In genomic region chr9:126656214-126656613, GRCh38 we compare ENCODE assay signal across 14 cellular contexts. TPM values are rescaled to one million over a fixed set of nuclear protein-coding genes. Genes with fewer than 3 reads are reported as not detected.
"Had no signal": no experiment of that assay in that cellular context is flagged by ENCODE, and none has a peak within 500 bp of the region (broad histone marks: within the 10 kb centered on the region; RNA-seq: fewer than 3 reads in every experiment).

No MANE protein-coding gene starts in this region.

RNA-seq across cellular contexts. Expression of gene LMX1B, which starts 42.5 kb away (rescaled TPM):
- total RNA-seq: activated B cell treated with CpG ODN at 0.5 μM for 24 hours; activated CD4-positive, alpha-beta memory T cell treated with anti-CD3 and anti-CD28 coated beads for 36 hours; activated CD4-positive, alpha-beta memory T cell treated with anti-CD3 and anti-CD28 coated beads, Interleukin-2, amount 10 ng/mL, durations not matched to agents 7 days and 5 days; activated CD4-positive, alpha-beta T cell treated with anti-CD3 and anti-CD28 coated beads for 36 hours; activated CD4-positive, alpha-beta T cell treated with anti-CD3 and anti-CD28 coated beads, Interleukin-2, amount 10 ng/mL, durations not matched to agents 24 days and 14 days; activated CD4-positive, alpha-beta T cell treated with anti-CD3 and anti-CD28 coated beads, Interleukin-2, amount 10 ng/mL, durations not matched to agents 7 days and 5 days; activated CD8-positive, alpha-beta memory T cell treated with anti-CD3 and anti-CD28 coated beads for 36 hours; activated CD8-positive, alpha-beta memory T cell treated with anti-CD3 and anti-CD28 coated beads, Interleukin-2, amount 10 ng/mL, durations not matched to agents 7 days and 5 days; activated CD8-positive, alpha-beta T cell treated with anti-CD3 and anti-CD28 coated beads for 36 hours; activated CD8-positive, alpha-beta T cell treated with anti-CD3 and anti-CD28 coated beads, Interleukin-2, amount 10 ng/mL, durations not matched to agents 7 days and 5 days; T-cell; T-helper 1 cell treated with Interleukin-12 subunit alpha and Interleukin-12 subunit beta and Interleukin-4 antibody, amounts not matched to agents 30 ng/mL and 1 ng/mL, for 36 hours; T-helper 17 cell; T-helper 2 cell treated with Interferon-gamma antibody and Interleukin-4, amounts not matched to agents 100 ng/mL and 5 ng/mL, for 36 hours had no signal
